In the genomic region with DNA sequence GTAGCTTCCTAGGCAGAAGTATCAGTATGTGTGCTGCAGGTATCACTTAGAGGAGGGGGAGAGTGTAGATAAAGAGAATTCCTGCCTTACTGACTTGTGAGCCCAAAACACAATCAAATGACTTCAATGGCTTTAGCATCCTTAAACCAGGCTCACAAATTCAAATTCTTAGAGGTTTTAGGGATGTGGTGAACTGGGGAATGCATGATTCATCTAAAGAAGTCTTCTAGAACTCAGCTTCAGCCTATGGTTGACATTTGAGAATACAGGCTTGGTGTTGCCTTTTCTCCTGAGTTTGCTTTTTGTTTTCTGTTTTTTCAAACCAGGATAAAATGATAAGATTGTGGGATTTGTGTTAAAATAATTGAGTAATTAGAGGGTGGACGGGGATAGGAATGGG, we compare ENCODE assay signal across 13 cellular contexts. TPM values are rescaled to one million over a fixed set of nuclear protein-coding genes. Genes with fewer than 3 reads are reported as not detected.
DNase-seq lines count a peak whose midpoint lies in the region; ATAC-seq lines count a peak whose summit lies in the region.
"Had no signal": no experiment of that assay in that cellular context is flagged by ENCODE, and none has a peak within 500 bp of the region (broad histone marks: within the 10 kb centered on the region; RNA-seq: fewer than 3 reads in every experiment).

No MANE protein-coding gene starts in this region.

- ATAC-seq in HG03097 (IDR thresholded peaks at IDR 0.05; ENCODE audit: low FRiP score, unreplicated experiment) (no peak), GM19467 (IDR thresholded peaks at IDR 0.05; ENCODE audit: unreplicated experiment) (no peak)

- peak; percentile 30 for DNase-seq in Daoy (ENCODE audit: low read depth)
- DNase-seq in LHCN-M2 (ENCODE audit: low read depth): peak; percentile 80
- peak; percentile 85 for DNase-seq in astrocyte of the hippocampus (ENCODE audit: low read depth, low spot score)
- peak; percentile 62 for DNase-seq in kidney tubule cell (ENCODE audit: low spot score)
- no peak for DNase-seq in medulla oblongata (ENCODE audit: extremely low spot score)
- no peak for DNase-seq in NCI-H446 (lab: John Stamatoyannopoulos, UW)
- DNase-seq: activated naive CD4-positive, alpha-beta T cell; H9; MG63; sigmoid colon; stimulated activated naive CD4-positive, alpha-beta T cell treated with Interleukin-2 at 50 U/mL for 16 hours had no signal

RNA-seq across cellular contexts. Expression of a gene that starts 14.4 kb away (rescaled TPM):
- total RNA-seq in Daoy (2014; rRNA removed; shearing (Covaris generic)): 210 and 222 TPM in 2 replicates
- 93.3 and 105 TPM in 2 replicates for total RNA-seq in LHCN-M2 (2014; rRNA removed)
- polyA plus RNA-seq in LHCN-M2 (2012): 232 TPM

RNA-seq across cellular contexts. Expression of a gene that starts 20.2 kb away (rescaled TPM):
- total RNA-seq in Daoy (2014; rRNA removed; shearing (Covaris generic)): 6.2 and 7.1 TPM in 2 replicates
- total RNA-seq in LHCN-M2 (2014; rRNA removed): 1.2 and 2.2 TPM in 2 replicates
- polyA plus RNA-seq in LHCN-M2 (2012): 1.7 TPM

Comparison
In these comparisons a context has a peak if more than half of its experiments do, and no peak if none do; other contexts are left out.
1. DNase-seq: peak in Daoy (single experiment), LHCN-M2 (single experiment), astrocyte of the hippocampus (single experiment) and kidney tubule cell (single experiment); none in medulla oblongata (single experiment) and NCI-H446 (0 of 2).